Comparison of ENCODE assay signal across 1 cellular context in the genomic region with DNA sequence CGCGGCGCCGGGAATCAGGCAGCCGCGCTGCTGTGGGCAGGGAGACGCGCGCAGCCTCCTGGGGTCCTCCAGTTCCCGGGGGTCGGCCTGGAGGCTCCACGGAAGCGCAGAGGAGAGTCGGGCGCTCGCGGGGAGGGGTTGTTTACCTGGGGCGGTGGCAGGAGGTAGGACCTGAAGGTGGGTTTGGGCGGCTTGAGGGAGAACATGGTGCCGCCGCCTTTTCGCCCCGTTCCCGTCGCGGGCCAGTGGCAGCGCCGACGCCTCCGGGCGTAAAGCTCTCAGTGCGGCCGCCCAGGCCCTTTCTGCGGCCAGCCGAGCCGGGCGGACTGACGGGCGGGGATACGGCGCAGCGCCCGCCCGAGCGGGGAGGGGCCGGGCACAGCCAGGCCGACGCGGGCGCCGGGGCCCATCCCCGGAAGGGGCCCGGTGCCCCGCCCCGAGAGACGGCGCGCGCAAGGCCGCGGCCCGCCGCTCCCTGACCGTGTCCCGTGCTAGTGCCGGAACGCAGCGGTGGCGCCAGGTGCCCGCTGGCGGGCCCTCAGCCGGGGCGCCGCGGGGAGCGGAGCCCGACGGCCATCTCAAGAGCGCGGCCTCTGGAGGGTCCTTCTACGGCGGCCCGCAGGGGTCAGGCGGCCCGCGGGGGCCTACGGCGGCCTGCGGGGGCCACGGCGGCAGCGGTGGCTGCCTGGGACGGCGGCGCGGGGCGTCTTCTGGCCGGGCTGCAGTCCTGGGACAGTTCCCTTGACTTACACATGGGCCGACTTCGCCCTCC.
TF ChIP-seq lines count a peak whose summit lies in the region.

A gene with protein sequence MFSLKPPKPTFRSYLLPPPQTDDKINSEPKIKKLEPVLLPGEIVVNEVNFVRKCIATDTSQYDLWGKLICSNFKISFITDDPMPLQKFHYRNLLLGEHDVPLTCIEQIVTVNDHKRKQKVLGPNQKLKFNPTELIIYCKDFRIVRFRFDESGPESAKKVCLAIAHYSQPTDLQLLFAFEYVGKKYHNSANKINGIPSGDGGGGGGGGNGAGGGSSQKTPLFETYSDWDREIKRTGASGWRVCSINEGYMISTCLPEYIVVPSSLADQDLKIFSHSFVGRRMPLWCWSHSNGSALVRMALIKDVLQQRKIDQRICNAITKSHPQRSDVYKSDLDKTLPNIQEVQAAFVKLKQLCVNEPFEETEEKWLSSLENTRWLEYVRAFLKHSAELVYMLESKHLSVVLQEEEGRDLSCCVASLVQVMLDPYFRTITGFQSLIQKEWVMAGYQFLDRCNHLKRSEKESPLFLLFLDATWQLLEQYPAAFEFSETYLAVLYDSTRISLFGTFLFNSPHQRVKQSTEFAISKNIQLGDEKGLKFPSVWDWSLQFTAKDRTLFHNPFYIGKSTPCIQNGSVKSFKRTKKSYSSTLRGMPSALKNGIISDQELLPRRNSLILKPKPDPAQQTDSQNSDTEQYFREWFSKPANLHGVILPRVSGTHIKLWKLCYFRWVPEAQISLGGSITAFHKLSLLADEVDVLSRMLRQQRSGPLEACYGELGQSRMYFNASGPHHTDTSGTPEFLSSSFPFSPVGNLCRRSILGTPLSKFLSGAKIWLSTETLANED (minus strand): TSS at position 328 of the 772 bp plus-strand sequence. CDS start 122 bp downstream, at position 206.

TF ChIP-seq in K562, 482 proteins besides CTCF, POLR2A, EP300 and RAD21 (continued from another document and continues in another):
- TF ChIP-seq, protein P1, sequence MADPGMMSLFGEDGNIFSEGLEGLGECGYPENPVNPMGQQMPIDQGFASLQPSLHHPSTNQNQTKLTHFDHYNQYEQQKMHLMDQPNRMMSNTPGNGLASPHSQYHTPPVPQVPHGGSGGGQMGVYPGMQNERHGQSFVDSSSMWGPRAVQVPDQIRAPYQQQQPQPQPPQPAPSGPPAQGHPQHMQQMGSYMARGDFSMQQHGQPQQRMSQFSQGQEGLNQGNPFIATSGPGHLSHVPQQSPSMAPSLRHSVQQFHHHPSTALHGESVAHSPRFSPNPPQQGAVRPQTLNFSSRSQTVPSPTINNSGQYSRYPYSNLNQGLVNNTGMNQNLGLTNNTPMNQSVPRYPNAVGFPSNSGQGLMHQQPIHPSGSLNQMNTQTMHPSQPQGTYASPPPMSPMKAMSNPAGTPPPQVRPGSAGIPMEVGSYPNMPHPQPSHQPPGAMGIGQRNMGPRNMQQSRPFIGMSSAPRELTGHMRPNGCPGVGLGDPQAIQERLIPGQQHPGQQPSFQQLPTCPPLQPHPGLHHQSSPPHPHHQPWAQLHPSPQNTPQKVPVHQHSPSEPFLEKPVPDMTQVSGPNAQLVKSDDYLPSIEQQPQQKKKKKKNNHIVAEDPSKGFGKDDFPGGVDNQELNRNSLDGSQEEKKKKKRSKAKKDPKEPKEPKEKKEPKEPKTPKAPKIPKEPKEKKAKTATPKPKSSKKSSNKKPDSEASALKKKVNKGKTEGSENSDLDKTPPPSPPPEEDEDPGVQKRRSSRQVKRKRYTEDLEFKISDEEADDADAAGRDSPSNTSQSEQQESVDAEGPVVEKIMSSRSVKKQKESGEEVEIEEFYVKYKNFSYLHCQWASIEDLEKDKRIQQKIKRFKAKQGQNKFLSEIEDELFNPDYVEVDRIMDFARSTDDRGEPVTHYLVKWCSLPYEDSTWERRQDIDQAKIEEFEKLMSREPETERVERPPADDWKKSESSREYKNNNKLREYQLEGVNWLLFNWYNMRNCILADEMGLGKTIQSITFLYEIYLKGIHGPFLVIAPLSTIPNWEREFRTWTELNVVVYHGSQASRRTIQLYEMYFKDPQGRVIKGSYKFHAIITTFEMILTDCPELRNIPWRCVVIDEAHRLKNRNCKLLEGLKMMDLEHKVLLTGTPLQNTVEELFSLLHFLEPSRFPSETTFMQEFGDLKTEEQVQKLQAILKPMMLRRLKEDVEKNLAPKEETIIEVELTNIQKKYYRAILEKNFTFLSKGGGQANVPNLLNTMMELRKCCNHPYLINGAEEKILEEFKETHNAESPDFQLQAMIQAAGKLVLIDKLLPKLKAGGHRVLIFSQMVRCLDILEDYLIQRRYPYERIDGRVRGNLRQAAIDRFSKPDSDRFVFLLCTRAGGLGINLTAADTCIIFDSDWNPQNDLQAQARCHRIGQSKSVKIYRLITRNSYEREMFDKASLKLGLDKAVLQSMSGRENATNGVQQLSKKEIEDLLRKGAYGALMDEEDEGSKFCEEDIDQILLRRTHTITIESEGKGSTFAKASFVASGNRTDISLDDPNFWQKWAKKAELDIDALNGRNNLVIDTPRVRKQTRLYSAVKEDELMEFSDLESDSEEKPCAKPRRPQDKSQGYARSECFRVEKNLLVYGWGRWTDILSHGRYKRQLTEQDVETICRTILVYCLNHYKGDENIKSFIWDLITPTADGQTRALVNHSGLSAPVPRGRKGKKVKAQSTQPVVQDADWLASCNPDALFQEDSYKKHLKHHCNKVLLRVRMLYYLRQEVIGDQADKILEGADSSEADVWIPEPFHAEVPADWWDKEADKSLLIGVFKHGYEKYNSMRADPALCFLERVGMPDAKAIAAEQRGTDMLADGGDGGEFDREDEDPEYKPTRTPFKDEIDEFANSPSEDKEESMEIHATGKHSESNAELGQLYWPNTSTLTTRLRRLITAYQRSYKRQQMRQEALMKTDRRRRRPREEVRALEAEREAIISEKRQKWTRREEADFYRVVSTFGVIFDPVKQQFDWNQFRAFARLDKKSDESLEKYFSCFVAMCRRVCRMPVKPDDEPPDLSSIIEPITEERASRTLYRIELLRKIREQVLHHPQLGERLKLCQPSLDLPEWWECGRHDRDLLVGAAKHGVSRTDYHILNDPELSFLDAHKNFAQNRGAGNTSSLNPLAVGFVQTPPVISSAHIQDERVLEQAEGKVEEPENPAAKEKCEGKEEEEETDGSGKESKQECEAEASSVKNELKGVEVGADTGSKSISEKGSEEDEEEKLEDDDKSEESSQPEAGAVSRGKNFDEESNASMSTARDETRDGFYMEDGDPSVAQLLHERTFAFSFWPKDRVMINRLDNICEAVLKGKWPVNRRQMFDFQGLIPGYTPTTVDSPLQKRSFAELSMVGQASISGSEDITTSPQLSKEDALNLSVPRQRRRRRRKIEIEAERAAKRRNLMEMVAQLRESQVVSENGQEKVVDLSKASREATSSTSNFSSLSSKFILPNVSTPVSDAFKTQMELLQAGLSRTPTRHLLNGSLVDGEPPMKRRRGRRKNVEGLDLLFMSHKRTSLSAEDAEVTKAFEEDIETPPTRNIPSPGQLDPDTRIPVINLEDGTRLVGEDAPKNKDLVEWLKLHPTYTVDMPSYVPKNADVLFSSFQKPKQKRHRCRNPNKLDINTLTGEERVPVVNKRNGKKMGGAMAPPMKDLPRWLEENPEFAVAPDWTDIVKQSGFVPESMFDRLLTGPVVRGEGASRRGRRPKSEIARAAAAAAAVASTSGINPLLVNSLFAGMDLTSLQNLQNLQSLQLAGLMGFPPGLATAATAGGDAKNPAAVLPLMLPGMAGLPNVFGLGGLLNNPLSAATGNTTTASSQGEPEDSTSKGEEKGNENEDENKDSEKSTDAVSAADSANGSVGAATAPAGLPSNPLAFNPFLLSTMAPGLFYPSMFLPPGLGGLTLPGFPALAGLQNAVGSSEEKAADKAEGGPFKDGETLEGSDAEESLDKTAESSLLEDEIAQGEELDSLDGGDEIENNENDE (IDR thresholded peaks at IDR 0.05; ENCODE audit: low read depth, low read length): no peak
- TF ChIP-seq, protein P2, sequence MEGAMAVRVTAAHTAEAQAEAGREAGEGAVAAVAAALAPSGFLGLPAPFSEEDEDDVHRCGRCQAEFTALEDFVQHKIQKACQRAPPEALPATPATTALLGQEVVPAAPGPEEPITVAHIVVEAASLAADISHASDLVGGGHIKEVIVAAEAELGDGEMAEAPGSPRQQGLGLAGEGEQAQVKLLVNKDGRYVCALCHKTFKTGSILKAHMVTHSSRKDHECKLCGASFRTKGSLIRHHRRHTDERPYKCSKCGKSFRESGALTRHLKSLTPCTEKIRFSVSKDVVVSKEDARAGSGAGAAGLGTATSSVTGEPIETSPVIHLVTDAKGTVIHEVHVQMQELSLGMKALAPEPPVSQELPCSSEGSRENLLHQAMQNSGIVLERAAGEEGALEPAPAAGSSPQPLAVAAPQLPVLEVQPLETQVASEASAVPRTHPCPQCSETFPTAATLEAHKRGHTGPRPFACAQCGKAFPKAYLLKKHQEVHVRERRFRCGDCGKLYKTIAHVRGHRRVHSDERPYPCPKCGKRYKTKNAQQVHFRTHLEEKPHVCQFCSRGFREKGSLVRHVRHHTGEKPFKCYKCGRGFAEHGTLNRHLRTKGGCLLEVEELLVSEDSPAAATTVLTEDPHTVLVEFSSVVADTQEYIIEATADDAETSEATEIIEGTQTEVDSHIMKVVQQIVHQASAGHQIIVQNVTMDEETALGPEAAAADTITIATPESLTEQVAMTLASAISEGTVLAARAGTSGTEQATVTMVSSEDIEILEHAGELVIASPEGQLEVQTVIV (CRISPR knock-in tag; IDR thresholded peaks at IDR 0.05; ENCODE audit: borderline replicate concordance): no peak
- no peak for TF ChIP-seq PHTF2 (CRISPR knock-in tag; IDR thresholded peaks at IDR 0.05)
- TF ChIP-seq ARNT (IDR thresholded peaks at IDR 0.05): no peak
- TF ChIP-seq ZNF586 (CRISPR knock-in tag; conservative IDR thresholded peaks at IDR 0.05): no peak
- TF ChIP-seq ZNF444 (CRISPR knock-in tag; IDR thresholded peaks at IDR 0.05): no peak
- no peak for TF ChIP-seq CBFA2T3 (IDR thresholded peaks at IDR 0.05)
- TF ChIP-seq POLR3G (IDR thresholded peaks at IDR 0.05; ENCODE audit: extremely low read depth, insufficient read length, insufficient replicate concordance): no peak
- TF ChIP-seq ZNF347 (CRISPR knock-in tag; IDR thresholded peaks at IDR 0.05; ENCODE audit: low read depth): no peak
- TF ChIP-seq DDX20 (tag; IDR thresholded peaks at IDR 0.05; ENCODE audit: low read depth): no peak
- TF ChIP-seq BCOR (IDR thresholded peaks at IDR 0.05): no peak
- TF ChIP-seq, protein P3, sequence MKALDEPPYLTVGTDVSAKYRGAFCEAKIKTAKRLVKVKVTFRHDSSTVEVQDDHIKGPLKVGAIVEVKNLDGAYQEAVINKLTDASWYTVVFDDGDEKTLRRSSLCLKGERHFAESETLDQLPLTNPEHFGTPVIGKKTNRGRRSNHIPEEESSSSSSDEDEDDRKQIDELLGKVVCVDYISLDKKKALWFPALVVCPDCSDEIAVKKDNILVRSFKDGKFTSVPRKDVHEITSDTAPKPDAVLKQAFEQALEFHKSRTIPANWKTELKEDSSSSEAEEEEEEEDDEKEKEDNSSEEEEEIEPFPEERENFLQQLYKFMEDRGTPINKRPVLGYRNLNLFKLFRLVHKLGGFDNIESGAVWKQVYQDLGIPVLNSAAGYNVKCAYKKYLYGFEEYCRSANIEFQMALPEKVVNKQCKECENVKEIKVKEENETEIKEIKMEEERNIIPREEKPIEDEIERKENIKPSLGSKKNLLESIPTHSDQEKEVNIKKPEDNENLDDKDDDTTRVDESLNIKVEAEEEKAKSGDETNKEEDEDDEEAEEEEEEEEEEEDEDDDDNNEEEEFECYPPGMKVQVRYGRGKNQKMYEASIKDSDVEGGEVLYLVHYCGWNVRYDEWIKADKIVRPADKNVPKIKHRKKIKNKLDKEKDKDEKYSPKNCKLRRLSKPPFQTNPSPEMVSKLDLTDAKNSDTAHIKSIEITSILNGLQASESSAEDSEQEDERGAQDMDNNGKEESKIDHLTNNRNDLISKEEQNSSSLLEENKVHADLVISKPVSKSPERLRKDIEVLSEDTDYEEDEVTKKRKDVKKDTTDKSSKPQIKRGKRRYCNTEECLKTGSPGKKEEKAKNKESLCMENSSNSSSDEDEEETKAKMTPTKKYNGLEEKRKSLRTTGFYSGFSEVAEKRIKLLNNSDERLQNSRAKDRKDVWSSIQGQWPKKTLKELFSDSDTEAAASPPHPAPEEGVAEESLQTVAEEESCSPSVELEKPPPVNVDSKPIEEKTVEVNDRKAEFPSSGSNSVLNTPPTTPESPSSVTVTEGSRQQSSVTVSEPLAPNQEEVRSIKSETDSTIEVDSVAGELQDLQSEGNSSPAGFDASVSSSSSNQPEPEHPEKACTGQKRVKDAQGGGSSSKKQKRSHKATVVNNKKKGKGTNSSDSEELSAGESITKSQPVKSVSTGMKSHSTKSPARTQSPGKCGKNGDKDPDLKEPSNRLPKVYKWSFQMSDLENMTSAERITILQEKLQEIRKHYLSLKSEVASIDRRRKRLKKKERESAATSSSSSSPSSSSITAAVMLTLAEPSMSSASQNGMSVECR (CRISPR knock-in tag; IDR thresholded peaks at IDR 0.05): no peak
- no peak for TF ChIP-seq SMARCC2 (IDR thresholded peaks at IDR 0.05; ENCODE audit: low read depth)
- TF ChIP-seq HNRNPLL (IDR thresholded peaks at IDR 0.05; ENCODE audit: low read depth, low read length, poor library complexity, severe bottlenecking): peak; percentile 48
- TF ChIP-seq, protein P4, sequence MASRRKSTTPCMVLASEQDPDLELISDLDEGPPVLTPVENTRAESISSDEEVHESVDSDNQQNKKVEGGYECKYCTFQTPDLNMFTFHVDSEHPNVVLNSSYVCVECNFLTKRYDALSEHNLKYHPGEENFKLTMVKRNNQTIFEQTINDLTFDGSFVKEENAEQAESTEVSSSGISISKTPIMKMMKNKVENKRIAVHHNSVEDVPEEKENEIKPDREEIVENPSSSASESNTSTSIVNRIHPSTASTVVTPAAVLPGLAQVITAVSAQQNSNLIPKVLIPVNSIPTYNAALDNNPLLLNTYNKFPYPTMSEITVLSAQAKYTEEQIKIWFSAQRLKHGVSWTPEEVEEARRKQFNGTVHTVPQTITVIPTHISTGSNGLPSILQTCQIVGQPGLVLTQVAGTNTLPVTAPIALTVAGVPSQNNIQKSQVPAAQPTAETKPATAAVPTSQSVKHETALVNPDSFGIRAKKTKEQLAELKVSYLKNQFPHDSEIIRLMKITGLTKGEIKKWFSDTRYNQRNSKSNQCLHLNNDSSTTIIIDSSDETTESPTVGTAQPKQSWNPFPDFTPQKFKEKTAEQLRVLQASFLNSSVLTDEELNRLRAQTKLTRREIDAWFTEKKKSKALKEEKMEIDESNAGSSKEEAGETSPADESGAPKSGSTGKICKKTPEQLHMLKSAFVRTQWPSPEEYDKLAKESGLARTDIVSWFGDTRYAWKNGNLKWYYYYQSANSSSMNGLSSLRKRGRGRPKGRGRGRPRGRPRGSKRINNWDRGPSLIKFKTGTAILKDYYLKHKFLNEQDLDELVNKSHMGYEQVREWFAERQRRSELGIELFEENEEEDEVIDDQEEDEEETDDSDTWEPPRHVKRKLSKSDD (conservative IDR thresholded peaks at IDR 0.05; ENCODE audit: low read length): no peak
- no peak for TF ChIP-seq TEAD1 (CRISPR knock-in tag; IDR thresholded peaks at IDR 0.05)
- peak; percentile 78 for TF ChIP-seq SIN3B (IDR thresholded peaks at IDR 0.05; ENCODE audit: low read depth)
- peak; percentile 71; the same call in 1 of the 2 replicates for TF ChIP-seq POLR2AphosphoS5 (IDR thresholded peaks at IDR 0.05; ENCODE audit: control insufficient read depth, insufficient read depth, low read depth, low read length)
- TF ChIP-seq GATAD2A (IDR thresholded peaks at IDR 0.05): no peak
- no peak for TF ChIP-seq TCF7L2 (IDR thresholded peaks at IDR 0.05; ENCODE audit: low read depth, low read length)
- TF ChIP-seq ZNF408 (CRISPR knock-in tag; IDR thresholded peaks at IDR 0.05; ENCODE audit: low read depth): no peak
- no peak for TF ChIP-seq RBM34 (IDR thresholded peaks at IDR 0.05; ENCODE audit: borderline replicate concordance, insufficient read depth, low read length)
- TF ChIP-seq HNRNPL (IDR thresholded peaks at IDR 0.05; ENCODE audit: low read depth, low read length): peak; percentile 82; the same call in 1 of the 2 replicates
- TF ChIP-seq NFIC (IDR thresholded peaks at IDR 0.05): peak; percentile 35; the same call in 1 of the 2 replicates
- no peak for TF ChIP-seq ARHGAP35 (IDR thresholded peaks at IDR 0.05; ENCODE audit: partially characterized antibody)
